ENCODE assay signal across 9 cellular contexts in genomic region chr20:31675828-31676533, GRCh38. TPM values are rescaled to one million over a fixed set of nuclear protein-coding genes. Genes with fewer than 3 reads are reported as not detected.
DNase-seq lines count a peak whose midpoint lies in the region; ATAC-seq and TF ChIP-seq lines count a peak whose summit lies in the region.
"Had no signal": no experiment of that assay in that cellular context is flagged by ENCODE, and none has a peak within 500 bp of the region (broad histone marks: within the 10 kb centered on the region; RNA-seq: fewer than 3 reads in every experiment).

No MANE protein-coding gene starts in this region.

- H3K27me3 ChIP-seq in heart left ventricle, result no peaks in the 10 kb centered on the region

- no peak for TF ChIP-seq CTCF in heart left ventricle (IDR thresholded peaks at IDR 0.05)

- H3K36me3 ChIP-seq in heart left ventricle, result peaks cover 0 to 49% (median 4%) of the 10 kb centered on the region in 9 donors

- H3K4me3 ChIP-seq in heart left ventricle, result peak overlapping the region in 7 of 12 donors; percentile 1 to 52 (median 5)

- H3K27ac ChIP-seq in heart left ventricle, result peak overlapping the region; percentile 10 to 96 (median 88)

- 32 to 44% (median 38%) methylated on average over 10 of the region's 10 CpGs for WGBS in heart left ventricle, 4 donors

- no peak for TF ChIP-seq POLR2A in heart left ventricle (IDR thresholded peaks at IDR 0.05)

- ATAC-seq in GM19395 (IDR thresholded peaks at IDR 0.05; ENCODE audit: unreplicated experiment), result peak; percentile 65
- ATAC-seq in heart left ventricle, result peak in 2 of 4 donors; percentile 9 to 41
- ATAC-seq in HG03097 (IDR thresholded peaks at IDR 0.05; ENCODE audit: low FRiP score, unreplicated experiment), result no peak

- H3K9me3 ChIP-seq in heart left ventricle, result no peaks in the 10 kb centered on the region

- peaks cover 45 to 100% (median 98%) of the 10 kb centered on the region in 12 donors for H3K4me1 ChIP-seq in heart left ventricle

- intact Hi-C loops in heart left ventricle (cut with DNase I), result loop anchor here in 2 of 10 donors (5.0 kb wide), 1 partner anchor 36 kb away; no protein-coding TSS in a partner anchor

- DNase-seq in NCI-H226 (peak; percentile 85), heart left ventricle (peak in 1 of 5 donors; percentile 48), DMS153 (lab: John Stamatoyannopoulos, UW) (no peak), pons (ENCODE audit: low spot score) (no peak)
- peak; percentile 78 to 79 for DNase-seq in activated T-cell treated with anti-CD3 and anti-CD28 coated beads, Interleukin-2, amount 50 U/mL, for 48 hours
- peak; percentile 45 for DNase-seq in stimulated activated CD4-positive, alpha-beta T cell treated with anti-CD3 and anti-CD28 coated beads, Interleukin-12 subunit alpha, Interleukin-12 subunit beta, amount 100 ng/mL, for 4 hours

RNA-seq across cellular contexts. Expression of gene COX4I2, which starts 38.3 kb away (rescaled TPM):
- 10 to 100 TPM in 5 of 9 donors, 1 to 10 TPM in 4; 5.7 to 29.4 (median 10.6) TPM for total RNA-seq in heart left ventricle
- 10 to 100 TPM; 13.6 to 42.8 TPM for polyA plus RNA-seq in heart left ventricle
- total RNA-seq: T-helper 1 cell treated with Interleukin-12 subunit alpha and Interleukin-12 subunit beta and Interleukin-4 antibody, amounts not matched to agents 30 ng/mL and 1 ng/mL, for 36 hours had no signal

RNA-seq across cellular contexts. Expression of gene BCL2L1, which starts 46.7 kb away (rescaled TPM):
- total RNA-seq in heart left ventricle, result 100 to 1,000 TPM in 1 of 9 donors, 10 to 100 TPM in 8; 32.2 to 176 (median 62.6) TPM
- polyA plus RNA-seq in heart left ventricle, result 100 to 1,000 TPM in 1 of 2 donors, 10 to 100 TPM in 1; 43.1 to 217 TPM

Comparison
In these comparisons a context has a peak if more than half of its experiments do, and no peak if none do; other contexts are left out.
1. DNase-seq: peak in NCI-H226 (single experiment), activated T-cell treated with anti-CD3 and anti-CD28 coated beads, Interleukin-2, amount 50 U/mL, for 48 hours (2 of 2) and stimulated activated CD4-positive, alpha-beta T cell treated with anti-CD3 and anti-CD28 coated beads, Interleukin-12 subunit alpha, Interleukin-12 subunit beta, amount 100 ng/mL, for 4 hours (single experiment); none in DMS153 (single experiment) and pons (single experiment).